ENCODE assay signal across 25 cellular contexts in the genomic region with DNA sequence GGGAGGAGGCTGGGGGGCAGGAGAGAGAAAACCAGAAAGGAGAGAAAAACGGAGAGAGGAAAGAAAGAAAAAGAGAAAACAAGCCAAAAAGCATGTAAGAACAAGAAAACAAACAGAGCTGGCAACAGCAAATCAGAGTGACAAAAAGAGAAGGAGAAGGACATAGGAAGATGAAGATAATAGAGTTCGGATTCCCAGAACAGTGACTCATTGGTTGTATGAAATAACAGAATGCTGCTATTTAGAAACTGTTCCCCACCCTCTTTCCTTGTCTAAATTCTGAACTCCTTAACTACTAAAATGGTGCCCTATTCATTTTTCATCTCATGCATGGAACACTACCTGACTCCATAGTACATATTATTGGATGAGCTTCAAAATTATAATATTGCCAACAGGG.
"Had no signal": no experiment of that assay in that cellular context is flagged by ENCODE, and none has a peak within 500 bp of the region (broad histone marks: within the 10 kb centered on the region; RNA-seq: fewer than 3 reads in every experiment).

No MANE protein-coding gene starts in this region.

- H3K27ac ChIP-seq: ascending aorta, cardiac muscle cell, esophagus squamous epithelium, foreskin keratinocyte, parathyroid adenoma, sigmoid colon, spleen, thoracic aorta, upper lobe of left lung had no signal

- H3K4me1 ChIP-seq: ascending aorta, esophagus squamous epithelium, foreskin keratinocyte, parathyroid adenoma, spleen, upper lobe of left lung had no signal

- DNase-seq: activated CD4-positive, alpha-beta memory T cell treated with anti-CD3 and anti-CD28 coated beads, Interleukin-2, amount 10 ng/mL, durations not matched to agents 7 days and 5 days; activated CD4-positive, alpha-beta T cell treated with anti-CD3 and anti-CD28 coated beads for 48 hours; activated CD4-positive, CD25-positive, alpha-beta regulatory T cell; activated CD8-positive, alpha-beta memory T cell treated with anti-CD3 and anti-CD28 coated beads, Interleukin-2, amount 10 ng/mL, durations not matched to agents 7 days and 5 days; activated naive CD4-positive, alpha-beta T cell treated with Interleukin-2 at 50 U/mL for 16 hours; activated naive CD8-positive, alpha-beta T cell treated with anti-CD3 and anti-CD28 coated beads, Interleukin-2, amount 10 ng/mL, durations not matched to agents 7 days and 5 days; activated T-cell treated with anti-CD3 and anti-CD28 coated beads, Interleukin-2, amount 50 U/mL, for 1 hour; effector memory CD4-positive, alpha-beta T cell; esophagus squamous epithelium; foreskin keratinocyte; hypothalamus; sigmoid colon; spleen; stimulated activated CD4-positive, alpha-beta T cell treated with anti-CD3 and anti-CD28 coated beads, Interleukin-4, amount 100 ng/mL, for 4 hours; upper lobe of left lung had no signal

- H3K4me3 ChIP-seq: ascending aorta, cardiac muscle cell, esophagus squamous epithelium, lung, sigmoid colon, spleen, thoracic aorta, upper lobe of left lung had no signal

- H3K36me3 ChIP-seq: ascending aorta, cardiac muscle cell, esophagus squamous epithelium, sigmoid colon, spleen, thoracic aorta, upper lobe of left lung had no signal

- H3K9ac ChIP-seq: parathyroid adenoma had no signal

- H3K27me3 ChIP-seq: ascending aorta, cardiac muscle cell, esophagus squamous epithelium, sigmoid colon, upper lobe of left lung had no signal

- ATAC-seq: activated CD8-positive, alpha-beta memory T cell treated with anti-CD3 and anti-CD28 coated beads, Interleukin-2, amount 10 ng/mL, durations not matched to agents 7 days and 5 days; activated T-helper 17 cell treated with anti-CD3 and anti-CD28 coated beads, Interleukin-2, amount 50 U/mL, for 72 hours; foreskin keratinocyte; natural killer cell treated with Interleukin-12 subunit alpha and Interleukin-12 subunit beta and Interleukin-15 and Interleukin-18, amount 100 ng/mL, for 72 hours; stimulated activated memory B cell treated with anti-CD40 and anti-IgM and Interleukin-4, amounts not matched to agents 10 μg/mL and 1 μg/mL and 100 μg/mL, for 72 hours had no signal

- H3K79me2 ChIP-seq: parathyroid adenoma had no signal

- H2AFZ ChIP-seq: parathyroid adenoma had no signal

- H3K9me3 ChIP-seq: ascending aorta, esophagus squamous epithelium, sigmoid colon, spleen, thoracic aorta, upper lobe of left lung had no signal

- FAIRE-seq: endothelial cell of umbilical vein, TTC549 had no signal
